24 cellular contexts compared by ENCODE assay signal in genomic region chr1:111269820-111270406, GRCh38. TPM values are rescaled to one million over a fixed set of nuclear protein-coding genes. Genes with fewer than 3 reads are reported as not detected.
DNase-seq lines count a peak whose midpoint lies in the region; ATAC-seq, FAIRE-seq and TF ChIP-seq lines count a peak whose summit lies in the region.
"Had no signal": no experiment of that assay in that cellular context is flagged by ENCODE, and none has a peak within 500 bp of the region (broad histone marks: within the 10 kb centered on the region; RNA-seq: fewer than 3 reads in every experiment).

No MANE protein-coding gene starts in this region.

- peaks cover 20% of the 10 kb centered on the region for H3K4me1 Mint-ChIP-seq in memory B cell
- peaks cover 19% of the 10 kb centered on the region for H3K4me1 Mint-ChIP-seq in activated CD4-positive, alpha-beta T cell treated with anti-CD3 and anti-CD28 coated beads for 36 hours

- no peak overlapping the region for H3K4me3 Mint-ChIP-seq in memory B cell
- H3K4me3 Mint-ChIP-seq in activated CD4-positive, alpha-beta T cell treated with anti-CD3 and anti-CD28 coated beads for 36 hours = no peak overlapping the region
- H3K4me3 Mint-ChIP-seq: CD4-positive, alpha-beta T cell had no signal

- no peak overlapping the region for H2BK120ac ChIP-seq in neuronal stem cell (ENCODE audit: low read depth, low read length)

- no peak overlapping the region for H3K23ac ChIP-seq in neuronal stem cell (ENCODE audit: low read depth, low read length, poor library complexity)

- no peak overlapping the region for H3K18ac ChIP-seq in neuronal stem cell (ENCODE audit: low read length)

- H2AFZ ChIP-seq in neuronal stem cell (ENCODE audit: low read length) = no peak overlapping the region

- CTCF ChIA-PET in activated CD4-positive, alpha-beta T cell treated with anti-CD3 and anti-CD28 coated beads for 36 hours (lab: Charles Lee) = interaction anchor here (1.7 kb wide), 1 partner anchor 34 kb away, joined by 3 read pairs; no protein-coding TSS in a partner anchor

- H3K4me3 ChIP-seq in DOHH2 (ENCODE audit: low read length) (no peak overlapping the region), bronchial epithelial cell (ENCODE audit: low read depth, low read length) (no peak overlapping the region), neuronal stem cell (ENCODE audit: low read length in 2 of 2) (no peak overlapping the region)
- H3K4me3 ChIP-seq: BLaER1 had no signal

- no peaks in the 10 kb centered on the region for H3K79me2 ChIP-seq in DOHH2 (ENCODE audit: control insufficient read depth, low read length)

- no peaks in the 10 kb centered on the region for H3K36me3 ChIP-seq in DOHH2 (ENCODE audit: control insufficient read depth, low read length)
- no peaks in the 10 kb centered on the region for H3K36me3 ChIP-seq in bronchial epithelial cell (ENCODE audit: control insufficient read depth, insufficient read depth, low read length)
- no peaks in the 10 kb centered on the region for H3K36me3 ChIP-seq in neuronal stem cell (replicated peaks in 1 of 2; ENCODE audit: control insufficient read depth in 2 of 2, insufficient read depth in 2 of 2, low read length in 2 of 2)
- H3K36me3 ChIP-seq: BLaER1 had no signal

- peak; percentile 74 for ATAC-seq in memory B cell (ENCODE audit: low read depth)
- no peak for ATAC-seq in activated CD4-positive, alpha-beta T cell treated with anti-CD3 and anti-CD28 coated beads for 36 hours
- no peak for ATAC-seq in GM19035 (IDR thresholded peaks at IDR 0.05; ENCODE audit: unreplicated experiment)
- ATAC-seq: T-helper 17 cell had no signal

- H3K9me3 ChIP-seq in DOHH2 (ENCODE audit: control insufficient read depth, insufficient read depth, low read length) = peaks cover 3% of the 10 kb centered on the region; the same call in 1 of the 2 replicates
- H3K9me3 ChIP-seq in neuronal stem cell (replicated peaks in 1 of 2; ENCODE audit: control insufficient read depth in 2 of 2, insufficient read depth in 1 of 2, low read depth in 1 of 2, low read length in 2 of 2) = no peaks in the 10 kb centered on the region
- H3K9me3 ChIP-seq: Caco-2 had no signal

- H3K9ac ChIP-seq in neuronal stem cell (ENCODE audit: low read depth, low read length, poor library complexity) = no peak overlapping the region
- H3K9ac ChIP-seq: BLaER1 had no signal

- H3K4me1 ChIP-seq in DOHH2 (ENCODE audit: control insufficient read depth, low read length) (peaks cover 12% of the 10 kb centered on the region), neuronal stem cell (ENCODE audit: control insufficient read depth in 2 of 2, insufficient read depth in 1 of 2, low read depth in 1 of 2, low read length in 2 of 2) (no peaks in the 10 kb centered on the region)
- H3K4me1 ChIP-seq: BLaER1, Caco-2 had no signal

- H2BK5ac ChIP-seq in neuronal stem cell (ENCODE audit: low read length) = no peak overlapping the region

- H2BK15ac ChIP-seq in neuronal stem cell (ENCODE audit: low read length) = no peak overlapping the region

- no peak overlapping the region for H2BK12ac ChIP-seq in neuronal stem cell (ENCODE audit: low read length)

- no peak for TF ChIP-seq CTCF in DOHH2 (IDR thresholded peaks at IDR 0.05; ENCODE audit: low read depth, low read length, poor library complexity, severe bottlenecking)
- no peak for TF ChIP-seq CTCF in bronchial epithelial cell (IDR thresholded peaks at IDR 0.05; ENCODE audit: insufficient read depth, low read length, severe bottlenecking)

- FAIRE-seq in GM19239 (lab: Jason Lieb, UNC) = peak; percentile 18
- no peak for FAIRE-seq in bronchial epithelial cell (lab: Jason Lieb, UNC)

- peaks cover 14% of the 10 kb centered on the region for H3K27me3 Mint-ChIP-seq in memory B cell
- peaks cover 29% of the 10 kb centered on the region for H3K27me3 Mint-ChIP-seq in activated CD4-positive, alpha-beta T cell treated with anti-CD3 and anti-CD28 coated beads for 36 hours

- no peak overlapping the region for H2AK5ac ChIP-seq in neuronal stem cell (ENCODE audit: low read depth, low read length)

- H3F3A ChIP-seq in DOHH2 (ENCODE audit: control insufficient read depth, insufficient read depth) = no peaks in the 10 kb centered on the region

- intact Hi-C loops in activated CD4-positive, alpha-beta T cell treated with anti-CD3 and anti-CD28 coated beads for 36 hours (cut with DNase I, micrococcal nuclease) = no loop called here

- H4K20me1 ChIP-seq in DOHH2 (ENCODE audit: control insufficient read depth, insufficient read depth, low read depth, low read length) = no peaks in the 10 kb centered on the region
- H4K20me1 ChIP-seq: BLaER1 had no signal

- DNase-seq in GM19239 (ENCODE audit: insufficient read length, low spot score) (no peak), bronchial epithelial cell (ENCODE audit: low read depth) (peak; percentile 10), memory B cell (ENCODE audit: low spot score in 2 of 2) (no peak), neuronal stem cell (ENCODE audit: low spot score) (no peak), T1000 (lab: John Stamatoyannopoulos, UW) (no peak)
- no peak for DNase-seq in activated CD4-positive, alpha-beta T cell treated with anti-CD3 and anti-CD28 coated beads for 36 hours
- DNase-seq: Caco-2; CD4-positive, alpha-beta T cell; DMS 273 treated with DMSO at 0.1 percent for 48 hours; DMS79 treated with DMSO at 0.1 percent for 48 hours; GOT3; NCI-H1092; NCI-H1436; NCI-H187 treated with DMSO at 0.1 percent for 48 hours; NCI-H226; NCI-H524 treated with DMSO at 0.1 percent for 48 hours; SW 1271; T-helper 17 cell had no signal

- peaks cover 10% of the 10 kb centered on the region for H3K9me3 Mint-ChIP-seq in memory B cell
- H3K9me3 Mint-ChIP-seq in activated CD4-positive, alpha-beta T cell treated with anti-CD3 and anti-CD28 coated beads for 36 hours (ENCODE audit: low read depth) = peaks cover 8% of the 10 kb centered on the region

- POLR2A ChIA-PET in activated CD4-positive, alpha-beta T cell treated with anti-CD3 and anti-CD28 coated beads for 36 hours (lab: Charles Lee) = no interaction called here

- no peak overlapping the region for H3K4ac ChIP-seq in neuronal stem cell (ENCODE audit: low read length)

- H3K27ac Mint-ChIP-seq in memory B cell = no peak overlapping the region
- no peak overlapping the region for H3K27ac Mint-ChIP-seq in activated CD4-positive, alpha-beta T cell treated with anti-CD3 and anti-CD28 coated beads for 36 hours
- H3K27ac Mint-ChIP-seq: CD4-positive, alpha-beta T cell; T-helper 17 cell had no signal

- no CpG with 5 or more reads among the region's 4 CpGs for WGBS in neuronal stem cell (ENCODE audit: extremely low coverage in 2 of 2, insufficient read length in 2 of 2, insufficient replicate concordance in 1 of 2), 2 donors

- H3K27me3 ChIP-seq in DOHH2 (ENCODE audit: control insufficient read depth, low read length) (peaks cover 12% of the 10 kb centered on the region), bronchial epithelial cell (ENCODE audit: control insufficient read depth, insufficient read depth, low read length) (peaks cover 9% of the 10 kb centered on the region), neuronal stem cell (ENCODE audit: control insufficient read depth in 3 of 3, insufficient read depth in 3 of 3, low read depth in 1 of 3, low read length in 3 of 3) (peaks cover 0 to 5% (median 2%) of the 10 kb centered on the region in 3 experiments)
- H3K27me3 ChIP-seq: BLaER1 had no signal

- no peaks in the 10 kb centered on the region for H3K79me1 ChIP-seq in neuronal stem cell (ENCODE audit: low read depth, low read length)

- peaks cover 3% of the 10 kb centered on the region for H3K36me3 Mint-ChIP-seq in memory B cell
- H3K36me3 Mint-ChIP-seq in activated CD4-positive, alpha-beta T cell treated with anti-CD3 and anti-CD28 coated beads for 36 hours (ENCODE audit: low read depth) = peaks cover 4% of the 10 kb centered on the region

- H3K4me2 ChIP-seq in DOHH2 (ENCODE audit: low read length) (0 out of 2 replicates have a peak overlapping the region, but pooled peaks have one; percentile 18), neuronal stem cell (ENCODE audit: insufficient read depth, low read length, poor library complexity, severe bottlenecking) (no peak overlapping the region)
- H3K4me2 ChIP-seq: BLaER1 had no signal

- no peak overlapping the region for H4K8ac ChIP-seq in neuronal stem cell (ENCODE audit: low read depth, low read length)

- no peak overlapping the region for H4K91ac ChIP-seq in neuronal stem cell (ENCODE audit: low read depth, low read length, poor library complexity)

- no peaks in the 10 kb centered on the region for H3K9me2 ChIP-seq in DOHH2 (replicated peaks; ENCODE audit: control insufficient read depth, low read length)

- H3K27ac ChIP-seq in DOHH2 (ENCODE audit: low read depth, low read length) (no peak overlapping the region), neuronal stem cell (replicated peaks; ENCODE audit: low read length) (no peak overlapping the region)
- H3K27ac ChIP-seq: BLaER1 had no signal

- H3K14ac ChIP-seq in neuronal stem cell (ENCODE audit: low read length) = no peak overlapping the region

RNA-seq across cellular contexts. Expression of gene CHIA, which starts 20.7 kb away (rescaled TPM):
- total RNA-seq in bronchial epithelial cell = not detected in 2 replicates
- total RNA-seq in activated CD4-positive, alpha-beta T cell treated with anti-CD3 and anti-CD28 coated beads for 36 hours = not detected
- not detected for polyA plus RNA-seq in neuronal stem cell (2013, experiment 1 of 2)
- polyA plus RNA-seq in neuronal stem cell (2013, experiment 2 of 2) = not detected
- total RNA-seq: Caco-2; CD4-positive, alpha-beta T cell; Right ventricle myocardium superior; RPMI7951; SK-MEL-5; T-helper 17 cell had no signal

RNA-seq across cellular contexts. Expression of gene CHI3L2, which starts 42.4 kb away (rescaled TPM):
- total RNA-seq in bronchial epithelial cell = 0.26 TPM in 1 of 2 replicates, not detected in the other
- 10 to 100 TPM; 12.7 TPM for total RNA-seq in activated CD4-positive, alpha-beta T cell treated with anti-CD3 and anti-CD28 coated beads for 36 hours
- not detected for polyA plus RNA-seq in neuronal stem cell (2013, experiment 1 of 2)
- polyA plus RNA-seq in neuronal stem cell (2013, experiment 2 of 2) = 0.04 TPM
- total RNA-seq: Caco-2 had no signal

Comparison
In these comparisons a context has a peak if more than half of its experiments do, and no peak if none do; other contexts are left out.
1. RNA of gene CHI3L2, which starts 42.4 kb away (total RNA-seq): 12.7 TPM in activated CD4-positive, alpha-beta T cell treated with anti-CD3 and anti-CD28 coated beads for 36 hours; 0.26 TPM in bronchial epithelial cell; every median in the first group is over 10 times any median in the second.